5 cellular contexts compared by ENCODE assay signal in the genomic region with DNA sequence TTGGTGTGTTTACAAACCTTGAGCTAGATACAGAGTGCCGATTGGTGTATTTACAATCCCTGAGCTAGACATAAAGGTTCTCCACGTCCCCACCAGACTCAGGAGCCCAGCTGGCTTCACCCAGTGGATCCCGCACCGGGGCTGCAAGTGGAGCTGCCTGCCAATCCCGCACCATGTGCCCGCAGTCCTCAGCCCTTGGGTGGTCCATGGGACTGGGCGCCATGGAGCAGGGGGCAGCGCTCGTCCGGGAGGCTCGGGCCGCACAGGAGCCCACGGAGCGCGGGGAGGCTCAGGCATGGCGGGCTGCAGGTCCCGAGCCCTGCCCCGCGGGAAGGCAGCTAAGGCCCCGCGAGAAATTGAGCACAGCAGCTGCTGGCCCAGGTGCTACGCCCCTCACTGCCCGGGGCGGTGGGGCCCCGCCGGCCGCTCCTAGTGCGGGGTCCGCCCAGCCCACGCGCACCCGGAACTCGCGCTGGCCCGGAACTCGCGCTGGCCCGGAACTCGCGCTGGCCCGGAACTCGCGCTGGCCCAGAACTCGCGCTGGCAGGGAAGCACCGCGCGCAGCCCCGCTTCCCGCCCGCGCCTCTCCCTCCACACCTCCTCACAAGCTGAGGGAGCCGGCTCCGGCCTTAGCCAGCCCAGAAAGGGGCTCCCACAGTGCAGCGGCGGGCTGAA.
A peak's percentile ranks its signal among the peaks of the same experiment; 100 is the strongest.
DNase-seq lines count a peak whose midpoint lies in the region; ATAC-seq and TF ChIP-seq lines count a peak whose summit lies in the region.
"Not testable (repeated sequence)": the region's sequence is repeated elsewhere in the genome, so short reads cannot be mapped to it uniquely, and the experiment has no call there.

No MANE protein-coding gene starts in this region.

- TF ChIP-seq CTCF in HEK293 (tag by site-specific recombination; IDR thresholded peaks at IDR 0.05); Panc1 (IDR thresholded peaks at IDR 0.05); chondrocyte (IDR thresholded peaks at IDR 0.05); nephron progenitor cell (IDR thresholded peaks at IDR 0.05); testis (IDR thresholded peaks at IDR 0.05): not testable (repeated sequence)

- not testable (repeated sequence) for TF ChIP-seq POLR2A in testis (IDR thresholded peaks at IDR 0.05)

- H3K27ac Mint-ChIP-seq in chondrocyte (ENCODE audit: unreplicated experiment) = not testable (repeated sequence)
- peak overlapping the region; percentile 98 for H3K27ac Mint-ChIP-seq in nephron progenitor cell

- not testable (repeated sequence) for H3K27me3 Mint-ChIP-seq in chondrocyte (ENCODE audit: low read depth); nephron progenitor cell (ENCODE audit: low read depth, poor library complexity)

- ATAC-seq in Panc1 = not testable (repeated sequence)

- intact Hi-C loops in Panc1 (cut with micrococcal nuclease; ENCODE audit: unreplicated experiment); testis (cut with DNase I; ENCODE audit: low total_unique reads): not testable (repeated sequence)

- 88% methylated on average over 35 of the region's 56 CpGs; no CpG with 5 or more reads in 1 of the 2 donors for WGBS in testis, 2 donors

- H3K4me1 ChIP-seq in HEK293 (ENCODE audit: control insufficient read depth, insufficient read depth, low read length); testis: not testable (repeated sequence)
- peaks cover 29% of the 10 kb centered on the region for H3K4me1 ChIP-seq in Panc1 (ENCODE audit: control insufficient read depth, insufficient read depth, low read length)

- CTCF ChIA-PET in HEK293 (lab: Yijun Ruan, JAX); Panc1 (lab: Charles Lee): not testable (repeated sequence)

- in situ Hi-C loops in Panc1 (cut with HindIII; ENCODE audit: low pct_unique_long_range_greater_than_20kb, low sequenced_read_pairs) = not testable (repeated sequence)

- POLR2A ChIA-PET in HEK293 (lab: Yijun Ruan, JAX); Panc1 (lab: Charles Lee): not testable (repeated sequence)

- not testable (repeated sequence) for BruUV-seq in Panc1 (replicated peaks; lab: Mats Ljungman, UMichigan)

- not testable (repeated sequence) for H3K27ac ChIP-seq in HEK293 (ENCODE audit: extremely low read depth, low read depth, low read length)
- peak overlapping the region; percentile 93; the same call in 1 of the 2 replicates for H3K27ac ChIP-seq in Panc1 (ENCODE audit: low read length)
- H3K27ac ChIP-seq in testis = peak overlapping the region in 1 of 2 donors; percentile 0

- H3K9me3 ChIP-seq in HEK293 (ENCODE audit: control insufficient read depth, insufficient read depth, low read depth, low read length); Panc1 (ENCODE audit: control insufficient read depth, insufficient read depth, low read depth, low read length); testis: not testable (repeated sequence)

- DNase-seq in Panc1 (ENCODE audit: low read depth, low spot score); nephron progenitor cell: not testable (repeated sequence)
- peak; percentile 59 for DNase-seq in chondrocyte (ENCODE audit: low spot score)
- peak; percentile 19 for DNase-seq in testis

- H3K4me1 Mint-ChIP-seq in chondrocyte (ENCODE audit: low read depth) = peaks cover 17% of the 10 kb centered on the region
- H3K4me1 Mint-ChIP-seq in nephron progenitor cell = peaks cover 37% of the 10 kb centered on the region

- not testable (repeated sequence) for H3K9me3 Mint-ChIP-seq in chondrocyte (ENCODE audit: low read depth)
- H3K9me3 Mint-ChIP-seq in nephron progenitor cell = peaks cover 15% of the 10 kb centered on the region

- not testable (repeated sequence) for H3K27me3 ChIP-seq in Panc1 (ENCODE audit: control insufficient read depth, insufficient read depth, low read length); testis

- H3K36me3 Mint-ChIP-seq in chondrocyte (ENCODE audit: low read depth) = not testable (repeated sequence)
- peaks cover 12% of the 10 kb centered on the region for H3K36me3 Mint-ChIP-seq in nephron progenitor cell (ENCODE audit: low read depth)

- H3K36me3 ChIP-seq in HEK293 (ENCODE audit: control insufficient read depth in 2 of 2, insufficient read depth in 1 of 2, low read length in 2 of 2); Panc1 (ENCODE audit: control insufficient read depth, insufficient read depth, low read length); testis (ENCODE audit: low read depth, missing control alignments): not testable (repeated sequence)

- not testable (repeated sequence) for H3K4me3 ChIP-seq in HEK293 (ENCODE audit: low read depth, low read length); Panc1 (ENCODE audit: low read depth in 2 of 2, low read length in 2 of 2)
- H3K4me3 ChIP-seq in testis = peak overlapping the region in 1 of 2 donors; percentile 27

- not testable (repeated sequence) for H3K4me3 Mint-ChIP-seq in chondrocyte (ENCODE audit: unreplicated experiment); nephron progenitor cell

TF ChIP-seq in HEK293, 187 proteins besides CTCF, POLR2A, EP300 and RAD21:
- peak; percentile 74 for TF ChIP-seq SETDB1 (IDR thresholded peaks at IDR 0.05; ENCODE audit: insufficient read length, low read length)
